In genomic region chr4:182495111-182495510, GRCh38 we compare ENCODE assay signal across 16 cellular contexts.
DNase-seq lines count a peak whose midpoint lies in the region; ATAC-seq and FAIRE-seq lines count a peak whose summit lies in the region.
"Had no signal": no experiment of that assay in that cellular context is flagged by ENCODE, and none has a peak within 500 bp of the region (broad histone marks: within the 10 kb centered on the region; RNA-seq: fewer than 3 reads in every experiment).

No MANE protein-coding gene starts in this region.

- H3K23ac ChIP-seq in mesenchymal stem cell (ENCODE audit: low read length in 2 of 2): no peak overlapping the region

- no peaks in the 10 kb centered on the region for H3K9me3 ChIP-seq in HUES6 (ENCODE audit: control insufficient read depth, insufficient read depth, low read depth, low read length)
- no peaks in the 10 kb centered on the region for H3K9me3 ChIP-seq in mesenchymal stem cell (ENCODE audit: control insufficient read depth, low read length)
- no peaks in the 10 kb centered on the region for H3K9me3 ChIP-seq in small intestine (ENCODE audit: control insufficient read depth, low read depth)
- H3K9me3 ChIP-seq: Caco-2, HAP-1 had no signal

- no peaks in the 10 kb centered on the region for H3K36me3 ChIP-seq in HUES6 (ENCODE audit: control insufficient read depth, insufficient read depth, low read length)
- H3K36me3 ChIP-seq in mesenchymal stem cell (ENCODE audit: control insufficient read depth in 1 of 2, insufficient read depth in 2 of 2, low read depth in 1 of 2, low read length in 2 of 2): no peaks in the 10 kb centered on the region
- no peaks in the 10 kb centered on the region for H3K36me3 ChIP-seq in H7 (replicated peaks; ENCODE audit: control insufficient read depth, insufficient read depth, low read length)
- no peaks in the 10 kb centered on the region for H3K36me3 ChIP-seq in small intestine (ENCODE audit: control insufficient read depth in 2 of 2, insufficient read depth in 2 of 2, low read length in 2 of 2)
- H3K36me3 ChIP-seq: HAP-1 had no signal

- no peak overlapping the region for H2BK12ac ChIP-seq in mesenchymal stem cell (ENCODE audit: low read length in 2 of 2)

- H4K8ac ChIP-seq in mesenchymal stem cell (ENCODE audit: low read length): no peak overlapping the region

- H3K4me3 ChIP-seq in HUES6 (ENCODE audit: low read depth, low read length): no peak overlapping the region
- no peak overlapping the region for H3K4me3 ChIP-seq in mesenchymal stem cell (ENCODE audit: insufficient read depth in 1 of 2, low read depth in 1 of 2, low read length in 2 of 2)
- H3K4me3 ChIP-seq in H7 (ENCODE audit: insufficient read depth, low read depth, low read length): no peak overlapping the region
- H3K4me3 ChIP-seq in small intestine (ENCODE audit: low read depth in 1 of 2, low read length in 2 of 2): no peak overlapping the region
- H3K4me3 ChIP-seq: HAP-1 had no signal

- H3K9ac ChIP-seq in HUES6 (ENCODE audit: low read length) (no peak overlapping the region), mesenchymal stem cell (ENCODE audit: low read length) (no peak overlapping the region)

- no peak overlapping the region for H3K4me2 ChIP-seq in mesenchymal stem cell (ENCODE audit: low read length, poor library complexity, severe bottlenecking)

- no peaks in the 10 kb centered on the region for H3K27me3 ChIP-seq in HUES6 (ENCODE audit: control insufficient read depth, insufficient read depth, low read length)
- no peaks in the 10 kb centered on the region for H3K27me3 ChIP-seq in mesenchymal stem cell (ENCODE audit: control insufficient read depth in 1 of 2, insufficient read depth in 1 of 2, low read length in 2 of 2)
- H3K27me3 ChIP-seq in H7 (ENCODE audit: control insufficient read depth, insufficient read depth, low read length): no peaks in the 10 kb centered on the region
- H3K27me3 ChIP-seq in small intestine (ENCODE audit: control insufficient read depth in 2 of 2, insufficient read depth in 2 of 2, low read length in 2 of 2): no peaks in the 10 kb centered on the region

- no peak overlapping the region for H2BK120ac ChIP-seq in mesenchymal stem cell (ENCODE audit: low read depth, low read length)

- H4K91ac ChIP-seq in mesenchymal stem cell (ENCODE audit: low read length): no peak overlapping the region

- H2BK5ac ChIP-seq in mesenchymal stem cell (ENCODE audit: low read depth, low read length, poor library complexity, severe bottlenecking): no peak overlapping the region

- H2AFZ ChIP-seq in mesenchymal stem cell (ENCODE audit: low read depth, low read length): no peak overlapping the region

- peaks cover 7% of the 10 kb centered on the region for H3K79me1 ChIP-seq in mesenchymal stem cell (replicated peaks; ENCODE audit: low read length, poor library complexity, severe bottlenecking)

- 79% methylated on average over 6 of the region's 6 CpGs for WGBS in mesenchymal stem cell
- WGBS in small intestine, 3 donors: 83 to 89% (median 86%) methylated on average over 6 of the region's 6 CpGs

- no peak overlapping the region for H3K18ac ChIP-seq in mesenchymal stem cell (ENCODE audit: low read depth in 1 of 2, low read length in 2 of 2)

- no peak for ATAC-seq in GM18861 (IDR thresholded peaks at IDR 0.05; ENCODE audit: unreplicated experiment)

- H3K4ac ChIP-seq in mesenchymal stem cell (ENCODE audit: low read depth in 1 of 2, low read length in 2 of 2): no peak overlapping the region

- FAIRE-seq in small intestine (lab: Jason Lieb, UNC): no peak

- H3K4me1 ChIP-seq in HUES6 (ENCODE audit: control insufficient read depth, insufficient read depth, low read length) (peaks cover 31% of the 10 kb centered on the region), mesenchymal stem cell (ENCODE audit: control insufficient read depth, insufficient read depth, low read depth, low read length) (peaks cover 3% of the 10 kb centered on the region), small intestine (ENCODE audit: control insufficient read depth in 2 of 2, insufficient read depth in 1 of 2, low read depth in 1 of 2, low read length in 1 of 2) (no peaks in the 10 kb centered on the region)
- H3K4me1 ChIP-seq: Caco-2 had no signal

- peak overlapping the region; percentile 51 for H2AK5ac ChIP-seq in mesenchymal stem cell (ENCODE audit: low read length, severe bottlenecking)

- DNase-seq in NCI-H1105 treated with DMSO at 0.1 percent for 48 hours (lab: John Stamatoyannopoulos, UW): peak; percentile 44
- DNase-seq in NCI-H1105 (lab: John Stamatoyannopoulos, UW): no peak
- peak; percentile 28 for DNase-seq in NCI-H526 treated with DMSO at 0.1 percent for 48 hours (lab: John Stamatoyannopoulos, UW)
- DNase-seq in mesenchymal stem cell: no peak
- DNase-seq in H7: no peak
- no peak for DNase-seq in small intestine
- DNase-seq: Caco-2; CD4-positive, CD25-positive, alpha-beta regulatory T cell; KG1; NCI-H1694 treated with DMSO at 0.1 percent for 48 hours; NCI-H2227 treated with DMSO at 0.1 percent for 48 hours had no signal

- H2BK15ac ChIP-seq in mesenchymal stem cell (ENCODE audit: low read depth, poor library complexity, severe bottlenecking): no peak overlapping the region

- H3K14ac ChIP-seq in mesenchymal stem cell (ENCODE audit: low read length in 2 of 2): no peak overlapping the region

- H3K27ac ChIP-seq in HUES6 (ENCODE audit: low read depth, low read length) (peak overlapping the region; percentile 22; the same call in 1 of the 2 replicates), mesenchymal stem cell (ENCODE audit: low read length, poor library complexity, severe bottlenecking) (no peak overlapping the region), small intestine (ENCODE audit: low read depth in 1 of 2, low read length in 1 of 2) (no peak overlapping the region)
- H3K27ac ChIP-seq: 22Rv1, HL-60 had no signal

Comparison
In these comparisons a context has a peak if more than half of its experiments do, and no peak if none do; other contexts are left out.
1. DNase-seq: peak in NCI-H1105 treated with DMSO at 0.1 percent for 48 hours (single experiment) and NCI-H526 treated with DMSO at 0.1 percent for 48 hours (single experiment); none in NCI-H1105 (single experiment), mesenchymal stem cell (single experiment), H7 (single experiment) and small intestine (single experiment).